Comparison of ENCODE assay signal across 15 cellular contexts in genomic region chrX:38215141-38215540, GRCh38. TPM values are rescaled to one million over a fixed set of nuclear protein-coding genes. Genes with fewer than 3 reads are reported as not detected.
DNase-seq lines count a peak whose midpoint lies in the region; ATAC-seq and TF ChIP-seq lines count a peak whose summit lies in the region.
"Had no signal": no experiment of that assay in that cellular context is flagged by ENCODE, and none has a peak within 500 bp of the region (broad histone marks: within the 10 kb centered on the region; RNA-seq: fewer than 3 reads in every experiment).

No MANE protein-coding gene starts in this region.

- no peak for ATAC-seq in HG03097 (IDR thresholded peaks at IDR 0.05; ENCODE audit: low FRiP score, unreplicated experiment)

- peaks cover 80% of the 10 kb centered on the region for H3K27me3 Mint-ChIP-seq in activated T-cell treated with anti-CD3 and anti-CD28 coated beads, Interleukin-2, amount 50 U/mL, for 24 hours

- H3K9me3 ChIP-seq in SK-N-SH = no peaks in the 10 kb centered on the region
- no peaks in the 10 kb centered on the region for H3K9me3 ChIP-seq in skeletal muscle satellite cell (replicated peaks; ENCODE audit: low read length)
- H3K9me3 ChIP-seq: SJSA1 had no signal

- H2AFZ ChIP-seq in SK-N-SH (ENCODE audit: low read depth) = no peak overlapping the region

- no peaks in the 10 kb centered on the region for H3K9me3 Mint-ChIP-seq in activated T-cell treated with anti-CD3 and anti-CD28 coated beads, Interleukin-2, amount 50 U/mL, for 24 hours

- H3F3A ChIP-seq in SK-N-SH (replicated peaks; ENCODE audit: insufficient read depth) = peaks cover 14% of the 10 kb centered on the region

- no peaks in the 10 kb centered on the region for H3K4me1 Mint-ChIP-seq in activated T-cell treated with anti-CD3 and anti-CD28 coated beads, Interleukin-2, amount 50 U/mL, for 24 hours (ENCODE audit: low read depth)

- H3K79me2 ChIP-seq in SK-N-SH (ENCODE audit: insufficient read depth) = peaks cover 11% of the 10 kb centered on the region

- TF ChIP-seq CTCF in SK-N-SH (IDR thresholded peaks at IDR 0.05) = no peak
- TF ChIP-seq CTCF in foreskin fibroblast (IDR thresholded peaks at IDR 0.05; ENCODE audit: low read depth, low read length) = no peak

- no peak overlapping the region for H3K4me3 Mint-ChIP-seq in activated T-cell treated with anti-CD3 and anti-CD28 coated beads, Interleukin-2, amount 50 U/mL, for 24 hours

- no peaks in the 10 kb centered on the region; the same call in 1 of the 2 replicates for H3K27me3 ChIP-seq in SK-N-SH (ENCODE audit: insufficient read depth)
- H3K27me3 ChIP-seq in skeletal muscle satellite cell (ENCODE audit: control insufficient read depth, insufficient read depth, low read length) = no peaks in the 10 kb centered on the region
- H3K27me3 ChIP-seq: SJSA1 had no signal

- H3K27ac Mint-ChIP-seq in activated T-cell treated with anti-CD3 and anti-CD28 coated beads, Interleukin-2, amount 50 U/mL, for 24 hours = no peak overlapping the region

- TF ChIP-seq RAD21 in SK-N-SH (IDR thresholded peaks at IDR 0.05; ENCODE audit: low read length) = no peak

- H3K4me1 ChIP-seq in SK-N-SH (ENCODE audit: control insufficient read depth in 1 of 2, insufficient read depth in 2 of 2, low read depth in 1 of 2, low read length in 1 of 2) (peaks cover 0 to 6% of the 10 kb centered on the region in 2 experiments; a peak in 1 of 4 replicates), skeletal muscle satellite cell (ENCODE audit: control insufficient read depth, insufficient read depth, low read length) (peaks cover 23% of the 10 kb centered on the region)

- CTCF ChIA-PET in SK-N-SH (lab: Yijun Ruan, JAX) = interaction anchor here (1.0 to 1.9 kb wide), 2 partner anchors 23 to 40 kb away, joined by 4 read pairs; no protein-coding TSS in a partner anchor

- H3K27ac ChIP-seq in SK-N-SH (ENCODE audit: low read depth in 2 of 2, low read length in 1 of 2) = peak overlapping the region in 1 of 2 experiments; percentile 86; a peak in 2 of 4 replicates
- H3K27ac ChIP-seq: SJSA1 had no signal

- H3K36me3 ChIP-seq in SK-N-SH (replicated peaks in 1 of 2; ENCODE audit: control insufficient read depth in 1 of 2, insufficient read depth in 2 of 2, low read length in 1 of 2) = no peaks in the 10 kb centered on the region
- H3K36me3 ChIP-seq in skeletal muscle satellite cell (ENCODE audit: insufficient read depth, low read length) = no peaks in the 10 kb centered on the region
- H3K36me3 ChIP-seq: SJSA1 had no signal

- peak in 1 of 2 experiments; percentile 76; a peak in 1 of 4 replicates for TF ChIP-seq EP300 in SK-N-SH (IDR thresholded peaks at IDR 0.05; ENCODE audit: borderline replicate concordance in 1 of 2, low read depth in 1 of 2, low read length in 1 of 2)

- no peaks in the 10 kb centered on the region for H4K20me1 ChIP-seq in SK-N-SH (ENCODE audit: insufficient read depth)

- H3K4me2 ChIP-seq in SK-N-SH (peak overlapping the region; percentile 48), skeletal muscle satellite cell (ENCODE audit: low read length) (peak overlapping the region; percentile 33)

- DNase-seq in NCI-H82 (lab: John Stamatoyannopoulos, UW) (peak; percentile 12), NCI-H82 treated with DMSO at 0.1 percent for 48 hours (lab: John Stamatoyannopoulos, UW; ENCODE audit: unreplicated experiment) (no peak), SK-N-SH (no peak), foreskin fibroblast (peak; percentile 79 to 89)
- no peak for DNase-seq in activated effector memory CD4-positive, alpha-beta T cell treated with Interleukin-2 at 50 U/mL for 16 hours
- no peak for DNase-seq in activated T-cell treated with anti-CD3 and anti-CD28 coated beads, Interleukin-2, amount 50 U/mL, for 24 hours
- DNase-seq: 8988T; activated naive CD4-positive, alpha-beta T cell treated with anti-CD3 and anti-CD28 coated beads, Interleukin-2, amount 50 U/mL, for 16 hours; cerebellar nuclear complex; MM.1S; NK-92 treated with Interleukin-12 subunit alpha and Interleukin-12 subunit beta, amount 100 ng/mL, for 24 hours had no signal

- H3K4me3 ChIP-seq in SK-N-SH (ENCODE audit: low read depth in 2 of 2, low read length in 1 of 2) (no peak overlapping the region), foreskin fibroblast (ENCODE audit: low read depth in 1 of 2, low read length in 2 of 2) (no peak overlapping the region), skeletal muscle satellite cell (ENCODE audit: low read length) (no peak overlapping the region)
- H3K4me3 ChIP-seq: SJSA1 had no signal

- H3K9ac ChIP-seq in SK-N-SH (no peak overlapping the region), skeletal muscle satellite cell (ENCODE audit: low read depth, low read length) (no peak overlapping the region)

- no peaks in the 10 kb centered on the region for H3K9me2 ChIP-seq in SK-N-SH

- H3K36me3 Mint-ChIP-seq in activated T-cell treated with anti-CD3 and anti-CD28 coated beads, Interleukin-2, amount 50 U/mL, for 24 hours (ENCODE audit: low read depth) = no peaks in the 10 kb centered on the region

- 19% methylated on average over 5 of the region's 5 CpGs for WGBS in SK-N-SH (ENCODE audit: low lambda C conversion rate)

- POLR2A ChIA-PET in SK-N-SH (lab: Yijun Ruan, JAX) = no interaction called here

TF ChIP-seq in SK-N-SH, 30 proteins besides CTCF, POLR2A, EP300 and RAD21 (continues in another document):
- TF ChIP-seq EZH2phosphoT487 (IDR thresholded peaks at IDR 0.05; ENCODE audit: borderline replicate concordance, low read depth) = no peak
- TF ChIP-seq YY1 (IDR thresholded peaks at IDR 0.05; ENCODE audit: low read depth) = no peak
- TF ChIP-seq, protein P1, sequence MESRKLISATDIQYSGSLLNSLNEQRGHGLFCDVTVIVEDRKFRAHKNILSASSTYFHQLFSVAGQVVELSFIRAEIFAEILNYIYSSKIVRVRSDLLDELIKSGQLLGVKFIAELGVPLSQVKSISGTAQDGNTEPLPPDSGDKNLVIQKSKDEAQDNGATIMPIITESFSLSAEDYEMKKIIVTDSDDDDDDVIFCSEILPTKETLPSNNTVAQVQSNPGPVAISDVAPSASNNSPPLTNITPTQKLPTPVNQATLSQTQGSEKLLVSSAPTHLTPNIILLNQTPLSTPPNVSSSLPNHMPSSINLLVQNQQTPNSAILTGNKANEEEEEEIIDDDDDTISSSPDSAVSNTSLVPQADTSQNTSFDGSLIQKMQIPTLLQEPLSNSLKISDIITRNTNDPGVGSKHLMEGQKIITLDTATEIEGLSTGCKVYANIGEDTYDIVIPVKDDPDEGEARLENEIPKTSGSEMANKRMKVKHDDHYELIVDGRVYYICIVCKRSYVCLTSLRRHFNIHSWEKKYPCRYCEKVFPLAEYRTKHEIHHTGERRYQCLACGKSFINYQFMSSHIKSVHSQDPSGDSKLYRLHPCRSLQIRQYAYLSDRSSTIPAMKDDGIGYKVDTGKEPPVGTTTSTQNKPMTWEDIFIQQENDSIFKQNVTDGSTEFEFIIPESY (IDR thresholded peaks at IDR 0.05; ENCODE audit: borderline replicate concordance, low read depth) = no peak
- TF ChIP-seq, protein P2, sequence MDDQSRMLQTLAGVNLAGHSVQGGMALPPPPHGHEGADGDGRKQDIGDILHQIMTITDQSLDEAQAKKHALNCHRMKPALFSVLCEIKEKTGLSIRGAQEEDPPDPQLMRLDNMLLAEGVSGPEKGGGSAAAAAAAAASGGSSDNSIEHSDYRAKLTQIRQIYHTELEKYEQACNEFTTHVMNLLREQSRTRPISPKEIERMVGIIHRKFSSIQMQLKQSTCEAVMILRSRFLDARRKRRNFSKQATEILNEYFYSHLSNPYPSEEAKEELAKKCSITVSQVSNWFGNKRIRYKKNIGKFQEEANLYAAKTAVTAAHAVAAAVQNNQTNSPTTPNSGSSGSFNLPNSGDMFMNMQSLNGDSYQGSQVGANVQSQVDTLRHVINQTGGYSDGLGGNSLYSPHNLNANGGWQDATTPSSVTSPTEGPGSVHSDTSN (IDR thresholded peaks at IDR 0.05) = peak; percentile 54
- TF ChIP-seq, protein P3, sequence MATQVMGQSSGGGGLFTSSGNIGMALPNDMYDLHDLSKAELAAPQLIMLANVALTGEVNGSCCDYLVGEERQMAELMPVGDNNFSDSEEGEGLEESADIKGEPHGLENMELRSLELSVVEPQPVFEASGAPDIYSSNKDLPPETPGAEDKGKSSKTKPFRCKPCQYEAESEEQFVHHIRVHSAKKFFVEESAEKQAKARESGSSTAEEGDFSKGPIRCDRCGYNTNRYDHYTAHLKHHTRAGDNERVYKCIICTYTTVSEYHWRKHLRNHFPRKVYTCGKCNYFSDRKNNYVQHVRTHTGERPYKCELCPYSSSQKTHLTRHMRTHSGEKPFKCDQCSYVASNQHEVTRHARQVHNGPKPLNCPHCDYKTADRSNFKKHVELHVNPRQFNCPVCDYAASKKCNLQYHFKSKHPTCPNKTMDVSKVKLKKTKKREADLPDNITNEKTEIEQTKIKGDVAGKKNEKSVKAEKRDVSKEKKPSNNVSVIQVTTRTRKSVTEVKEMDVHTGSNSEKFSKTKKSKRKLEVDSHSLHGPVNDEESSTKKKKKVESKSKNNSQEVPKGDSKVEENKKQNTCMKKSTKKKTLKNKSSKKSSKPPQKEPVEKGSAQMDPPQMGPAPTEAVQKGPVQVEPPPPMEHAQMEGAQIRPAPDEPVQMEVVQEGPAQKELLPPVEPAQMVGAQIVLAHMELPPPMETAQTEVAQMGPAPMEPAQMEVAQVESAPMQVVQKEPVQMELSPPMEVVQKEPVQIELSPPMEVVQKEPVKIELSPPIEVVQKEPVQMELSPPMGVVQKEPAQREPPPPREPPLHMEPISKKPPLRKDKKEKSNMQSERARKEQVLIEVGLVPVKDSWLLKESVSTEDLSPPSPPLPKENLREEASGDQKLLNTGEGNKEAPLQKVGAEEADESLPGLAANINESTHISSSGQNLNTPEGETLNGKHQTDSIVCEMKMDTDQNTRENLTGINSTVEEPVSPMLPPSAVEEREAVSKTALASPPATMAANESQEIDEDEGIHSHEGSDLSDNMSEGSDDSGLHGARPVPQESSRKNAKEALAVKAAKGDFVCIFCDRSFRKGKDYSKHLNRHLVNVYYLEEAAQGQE (IDR thresholded peaks at IDR 0.05; ENCODE audit: low read depth, low read length) = no peak
- TF ChIP-seq FOSL2 (IDR thresholded peaks at IDR 0.05; ENCODE audit: borderline replicate concordance, low read depth) = peak; percentile 70
- TF ChIP-seq JUND (IDR thresholded peaks at IDR 0.05) = peak; percentile 74
- peak; percentile 80 for TF ChIP-seq RXRA (IDR thresholded peaks at IDR 0.05; ENCODE audit: borderline replicate concordance, low read depth)
- TF ChIP-seq SMC3 (IDR thresholded peaks at IDR 0.05; ENCODE audit: low read depth, low read length) = no peak
- TF ChIP-seq RCOR1 (IDR thresholded peaks at IDR 0.05; ENCODE audit: low read length) = no peak

RNA-seq across cellular contexts. Expression of gene SRPX, which starts 5.5 kb away (rescaled TPM):
- 85.5 and 124 TPM in 2 replicates for polyA plus RNA-seq in SK-N-SH (2012; rRNA removed)
- 105 and 136 TPM in 2 replicates for polyA plus RNA-seq in SK-N-SH (2012; cell fraction: cytosol; rRNA removed)
- 55.7 and 81.8 TPM in 2 replicates for polyA plus RNA-seq in SK-N-SH (2012; cell fraction: nucleus; rRNA removed)
- total RNA-seq in skeletal muscle satellite cell (2012; rRNA removed) = 222 and 270 TPM in 2 replicates
- total RNA-seq: activated CD8-positive, alpha-beta memory T cell treated with anti-CD3 and anti-CD28 coated beads for 36 hours had no signal

Comparison
In these comparisons a context has a peak if more than half of its experiments do, and no peak if none do; other contexts are left out.
1. DNase-seq: peak in NCI-H82 (single experiment) and foreskin fibroblast (2 of 2); none in NCI-H82 treated with DMSO at 0.1 percent for 48 hours (single experiment), SK-N-SH (single experiment), activated effector memory CD4-positive, alpha-beta T cell treated with Interleukin-2 at 50 U/mL for 16 hours (single experiment) and activated T-cell treated with anti-CD3 and anti-CD28 coated beads, Interleukin-2, amount 50 U/mL, for 24 hours (single experiment).